ENCODE assay signal across 8 cellular contexts in genomic region chrY:7272556-7273195, GRCh38.
DNase-seq lines count a peak whose midpoint lies in the region; ATAC-seq and TF ChIP-seq lines count a peak whose summit lies in the region.

No MANE protein-coding gene starts in this region.

- H3K4me3 ChIP-seq in AG04450 (ENCODE audit: low read depth, low read length) (peak overlapping the region; percentile 59), HFF-Myc (replicated peaks; ENCODE audit: low read depth, low read length) (peak overlapping the region; percentile 69)

- peaks cover 4% of the 10 kb centered on the region for H3K4me1 Mint-ChIP-seq in glutamatergic neuron (ENCODE audit: low read depth, unreplicated experiment)

- H3K27me3 Mint-ChIP-seq in glutamatergic neuron (ENCODE audit: unreplicated experiment), result no peaks in the 10 kb centered on the region

- DNase-seq in AG04450 (ENCODE audit: low read depth, low spot score), result no peak
- DNase-seq in HFF-Myc (ENCODE audit: extremely low read depth, low read depth), result no peak
- DNase-seq in activated CD4-positive, alpha-beta T cell treated with anti-CD3 and anti-CD28 coated beads for 48 hours, result peak; percentile 72
- DNase-seq in glutamatergic neuron, result peak; percentile 73
- DNase-seq in stimulated activated CD8-positive, alpha-beta memory T cell treated with anti-CD3 and anti-CD28 coated beads, Interleukin-7, amount 100 ng/mL, for 24 hours (ENCODE audit: low read depth), result peak; percentile 27
- no peak for DNase-seq in NCI-H128 (lab: John Stamatoyannopoulos, UW; ENCODE audit: unreplicated experiment)
- DNase-seq in omental fat pad (ENCODE audit: low spot score), result no peak
- no peak for DNase-seq in NCI-H1694 treated with DMSO at 0.1 percent for 48 hours (lab: John Stamatoyannopoulos, UW)

- peak overlapping the region; percentile 84 for H3K4me3 Mint-ChIP-seq in glutamatergic neuron (ENCODE audit: unreplicated experiment)

- no peaks in the 10 kb centered on the region for H3K36me3 Mint-ChIP-seq in glutamatergic neuron (ENCODE audit: unreplicated experiment)

- peak overlapping the region; percentile 61 for H3K27ac ChIP-seq in AG04450 (ENCODE audit: low read depth, low read length)

- peak overlapping the region; percentile 48 for H3K27ac Mint-ChIP-seq in glutamatergic neuron (ENCODE audit: unreplicated experiment)

- H3K9me3 Mint-ChIP-seq in glutamatergic neuron (ENCODE audit: unreplicated experiment), result peaks cover 2% of the 10 kb centered on the region

- CTCF ChIA-PET in AG04450 (lab: Charles Lee), result interaction anchor here (0.9 to 1.5 kb wide), 2 partner anchors 26 to 474 kb away, joined by 3 read pairs; no protein-coding TSS in a partner anchor

- H3K27me3 ChIP-seq in AG04450 (ENCODE audit: control insufficient read depth, insufficient read depth, low read length), result no peaks in the 10 kb centered on the region

- ATAC-seq in omental fat pad (ENCODE audit: low FRiP score), result no peak

- TF ChIP-seq CTCF in AG04450 (IDR thresholded peaks at IDR 0.05; ENCODE audit: low read depth, low read length) (peak; percentile 61), HFF-Myc (IDR thresholded peaks at IDR 0.05; ENCODE audit: low read depth, low read length, missing control alignments) (peak; percentile 49), glutamatergic neuron (IDR thresholded peaks at IDR 0.05; ENCODE audit: partially characterized antibody, unreplicated experiment) (peak; percentile 54), omental fat pad (IDR thresholded peaks at IDR 0.05) (no peak)

- POLR2A ChIA-PET in AG04450 (lab: Yijun Ruan, JAX), result interaction anchor here (0.6 kb wide), 1 partner anchor 54 kb away, joined by 3 read pairs; no protein-coding TSS in a partner anchor

- no peaks in the 10 kb centered on the region for H3K9me3 ChIP-seq in AG04450 (ENCODE audit: control insufficient read depth, insufficient read depth, low read length)

Comparison
In these comparisons a context has a peak if more than half of its experiments do, and no peak if none do; other contexts are left out.
1. DNase-seq: peak in activated CD4-positive, alpha-beta T cell treated with anti-CD3 and anti-CD28 coated beads for 48 hours (single experiment), glutamatergic neuron (single experiment) and stimulated activated CD8-positive, alpha-beta memory T cell treated with anti-CD3 and anti-CD28 coated beads, Interleukin-7, amount 100 ng/mL, for 24 hours (single experiment); none in AG04450 (single experiment), HFF-Myc (single experiment), NCI-H128 (single experiment), omental fat pad (single experiment) and NCI-H1694 treated with DMSO at 0.1 percent for 48 hours (single experiment).
2. CTCF ChIP-seq: peak in AG04450 (single experiment), HFF-Myc (single experiment) and glutamatergic neuron (single experiment); none in omental fat pad (0 of 3).